In genomic region chr2:7801212-7801611, GRCh38 we compare ENCODE assay signal across 33 cellular contexts.
"Had no signal": no experiment of that assay in that cellular context is flagged by ENCODE, and none has a peak within 500 bp of the region (broad histone marks: within the 10 kb centered on the region; RNA-seq: fewer than 3 reads in every experiment).

No MANE protein-coding gene starts in this region.

- H3K27ac ChIP-seq: adrenal gland, body of pancreas, esophagus muscularis mucosa, foreskin keratinocyte, gastrocnemius medialis, heart left ventricle, VCaP had no signal

- H3K4me1 ChIP-seq: adrenal gland, body of pancreas, foreskin keratinocyte, gastrocnemius medialis had no signal

- FAIRE-seq: colon, TTC549 had no signal

- H3K9me3 ChIP-seq: adrenal gland had no signal

- H3K27ac Mint-ChIP-seq: activated CD4-positive, alpha-beta T cell treated with anti-CD3 and anti-CD28 coated beads, Interleukin-2, amount 10 ng/mL, durations not matched to agents 7 days and 5 days; activated CD8-positive, alpha-beta T cell treated with anti-CD3 and anti-CD28 coated beads for 36 hours; activated naive CD4-positive, alpha-beta T cell treated with anti-CD3 and anti-CD28 coated beads for 36 hours; activated naive CD4-positive, alpha-beta T cell treated with anti-CD3 and anti-CD28 coated beads, Interleukin-2, amount 50 U/mL, for 24 hours; activated naive CD8-positive, alpha-beta T cell treated with anti-CD3 and anti-CD28 coated beads for 36 hours; activated T-helper 1 cell treated with anti-CD3 and anti-CD28 coated beads, Interleukin-12 subunit alpha, Interleukin-12 subunit beta, Interleukin-2, Interleukin-4 antibody, amounts not matched to agents 30 ng/mL and 10 ng/mL and 1 ng/mL, durations not matched to agents 14 hours and 24 hours and 36 hours; activated T-helper 2 cell treated with anti-CD3 and anti-CD28 coated beads, Interferon-gamma antibody, Interleukin-2, Interleukin-4, amounts not matched to agents 10 μg/mL and 5 μg/mL and 100 μg/mL, durations not matched to agents 14 hours and 24 hours and 36 hours; effector memory CD8-positive, alpha-beta T cell; WTC11 had no signal

- H3K36me3 ChIP-seq: adrenal gland, esophagus muscularis mucosa, gastrocnemius medialis, heart left ventricle had no signal

- ATAC-seq: activated CD8-positive, alpha-beta T cell treated with anti-CD3 and anti-CD28 coated beads for 36 hours; activated naive CD8-positive, alpha-beta T cell treated with anti-CD3 and anti-CD28 coated beads, Interleukin-2, amount 50 U/mL, for 24 hours; activated T-cell treated with anti-CD3 and anti-CD28 coated beads, Interleukin-2, amount 50 U/mL, for 4 hours; body of pancreas; effector memory CD8-positive, alpha-beta T cell; foreskin keratinocyte; gastrocnemius medialis; heart left ventricle; WTC11 had no signal

- H3K4me3 Mint-ChIP-seq: activated CD4-positive, alpha-beta T cell treated with anti-CD3 and anti-CD28 coated beads, Interleukin-2, amount 10 ng/mL, durations not matched to agents 7 days and 5 days; activated CD8-positive, alpha-beta T cell treated with anti-CD3 and anti-CD28 coated beads for 36 hours; activated naive CD4-positive, alpha-beta T cell treated with anti-CD3 and anti-CD28 coated beads for 36 hours; activated naive CD4-positive, alpha-beta T cell treated with anti-CD3 and anti-CD28 coated beads, Interleukin-2, amount 50 U/mL, for 24 hours; activated naive CD8-positive, alpha-beta T cell treated with anti-CD3 and anti-CD28 coated beads for 36 hours; activated naive CD8-positive, alpha-beta T cell treated with anti-CD3 and anti-CD28 coated beads, Interleukin-2, amount 50 U/mL, for 24 hours; activated T-cell treated with anti-CD3 and anti-CD28 coated beads, Interleukin-2, amount 50 U/mL, for 4 hours; activated T-helper 1 cell treated with anti-CD3 and anti-CD28 coated beads, Interleukin-12 subunit alpha, Interleukin-12 subunit beta, Interleukin-2, Interleukin-4 antibody, amounts not matched to agents 30 ng/mL and 10 ng/mL and 1 ng/mL, durations not matched to agents 14 hours and 24 hours and 36 hours; effector memory CD8-positive, alpha-beta T cell; WTC11 had no signal

- H3K4me1 Mint-ChIP-seq: activated CD4-positive, alpha-beta T cell treated with anti-CD3 and anti-CD28 coated beads, Interleukin-2, amount 10 ng/mL, durations not matched to agents 7 days and 5 days; activated naive CD4-positive, alpha-beta T cell treated with anti-CD3 and anti-CD28 coated beads, Interleukin-2, amount 50 U/mL, for 24 hours had no signal

- DNase-seq: activated CD4-positive, alpha-beta T cell treated with anti-CD3 and anti-CD28 coated beads for 1 hour; activated CD4-positive, alpha-beta T cell treated with anti-CD3 and anti-CD28 coated beads for 4 hours; activated CD4-positive, alpha-beta T cell treated with anti-CD3 and anti-CD28 coated beads, Interleukin-2, amount 10 ng/mL, durations not matched to agents 7 days and 5 days; activated CD4-positive, alpha-beta T cell treated with anti-CD3 and anti-CD28 coated beads, Interleukin-2, amount 50 U/mL, for 4 hours; activated CD8-positive, alpha-beta memory T cell treated with anti-CD3 and anti-CD28 coated beads for 24 hours; activated CD8-positive, alpha-beta T cell treated with anti-CD3 and anti-CD28 coated beads for 36 hours; activated effector memory CD4-positive, alpha-beta T cell treated with anti-CD3 and anti-CD28 coated beads, Interleukin-2, amount 50 U/mL, for 16 hours; activated naive CD4-positive, alpha-beta T cell treated with anti-CD3 and anti-CD28 coated beads for 36 hours; activated naive CD8-positive, alpha-beta T cell treated with anti-CD3 and anti-CD28 coated beads for 36 hours; activated naive CD8-positive, alpha-beta T cell treated with anti-CD3 and anti-CD28 coated beads, Interleukin-2, amount 50 U/mL, for 24 hours; activated T-cell treated with anti-CD3 and anti-CD28 coated beads, Interleukin-2, amount 50 U/mL, for 4 hours; adrenal gland; amygdala; aorta; body of pancreas; caudate nucleus; cortex of kidney; dermis blood vessel endothelial cell; effector CD4-positive, alpha-beta T cell; effector memory CD8-positive, alpha-beta T cell; erythroblast; foreskin keratinocyte; gastrocnemius medialis; glutamatergic neuron; heart left ventricle had no signal

- H3K4me3 ChIP-seq: adrenal gland, body of pancreas, esophagus muscularis mucosa, gastrocnemius medialis, heart left ventricle had no signal

- H3K27me3 Mint-ChIP-seq: activated CD4-positive, alpha-beta T cell treated with anti-CD3 and anti-CD28 coated beads, Interleukin-2, amount 10 ng/mL, durations not matched to agents 7 days and 5 days; activated CD8-positive, alpha-beta T cell treated with anti-CD3 and anti-CD28 coated beads for 36 hours; activated naive CD4-positive, alpha-beta T cell treated with anti-CD3 and anti-CD28 coated beads, Interleukin-2, amount 50 U/mL, for 24 hours; activated naive CD8-positive, alpha-beta T cell treated with anti-CD3 and anti-CD28 coated beads for 36 hours; activated naive CD8-positive, alpha-beta T cell treated with anti-CD3 and anti-CD28 coated beads, Interleukin-2, amount 50 U/mL, for 24 hours; effector memory CD8-positive, alpha-beta T cell had no signal

- H3K27me3 ChIP-seq: adrenal gland, body of pancreas, esophagus muscularis mucosa, foreskin keratinocyte, gastrocnemius medialis, heart left ventricle had no signal
